In genomic region chr17:16997514-16998429, GRCh38 we compare ENCODE assay signal across 1 cellular context.
TF ChIP-seq lines count a peak whose summit lies in the region.

No MANE protein-coding gene starts in this region.

TF ChIP-seq in H1, 55 proteins besides CTCF, POLR2A, EP300 and RAD21 (continued from another document):
- TF ChIP-seq CTBP2 (IDR thresholded peaks at IDR 0.05; ENCODE audit: borderline replicate concordance, insufficient read depth, insufficient read length, low read length) (no peak), BRCA1 (IDR thresholded peaks at IDR 0.05; ENCODE audit: low read depth, low read length) (no peak), FOSL1 (IDR thresholded peaks at IDR 0.05; ENCODE audit: insufficient read depth, low read depth, low read length) (no peak), HDAC6 (IDR thresholded peaks at IDR 0.05; ENCODE audit: low read depth, low read length) (no peak), CEBPB (IDR thresholded peaks at IDR 0.05; ENCODE audit: low read depth, low read length) (no peak), SIX5 (IDR thresholded peaks at IDR 0.05; ENCODE audit: low read depth, low read length) (no peak), SIRT6 (IDR thresholded peaks at IDR 0.05; ENCODE audit: low read length) (no peak), KDM4A (IDR thresholded peaks at IDR 0.05; ENCODE audit: low read depth, low read length, severe bottlenecking) (no peak), SUZ12 (IDR thresholded peaks at IDR 0.05; ENCODE audit: low read length) (no peak), MAFK (IDR thresholded peaks at IDR 0.05; ENCODE audit: low read depth, low read length) (no peak), TBP (IDR thresholded peaks at IDR 0.05; ENCODE audit: low read depth, low read length) (no peak)
TF ChIP-seq in H1: peak in this region for 0.
